ENCODE assay signal across 2 cellular contexts in the genomic region with DNA sequence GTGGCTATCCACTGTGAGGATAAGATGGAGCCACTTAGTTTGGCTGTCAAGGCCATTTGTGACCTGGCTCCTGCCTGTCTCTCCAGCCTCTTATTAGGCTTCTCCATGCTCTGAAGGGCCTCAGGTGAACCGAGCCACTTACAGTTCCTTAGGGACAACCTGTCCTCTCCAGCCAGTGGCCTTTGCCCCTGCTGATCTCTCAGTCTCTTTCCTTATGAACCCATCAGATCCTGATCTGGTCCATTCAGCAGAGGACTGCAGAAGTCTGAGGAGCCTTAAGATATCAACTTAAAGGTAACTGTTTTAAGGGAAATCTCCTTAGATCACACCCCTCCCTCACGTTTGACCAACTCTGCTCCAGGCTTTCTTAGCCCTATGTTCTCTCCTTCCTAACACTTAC.
TF ChIP-seq lines count a peak whose summit lies in the region.

No MANE protein-coding gene starts in this region.

TF ChIP-seq in neural cell, 6 proteins besides CTCF, POLR2A, EP300 and RAD21:
- TF ChIP-seq EZH2 (IDR thresholded peaks at IDR 0.05; ENCODE audit: borderline replicate concordance, insufficient read depth, low read length, poor library complexity, severe bottlenecking) (no peak), POLR2AphosphoS5 (IDR thresholded peaks at IDR 0.05) (no peak), MXI1 (conservative IDR thresholded peaks at IDR 0.05; ENCODE audit: poor library complexity, severe bottlenecking) (no peak), SMC3 (conservative IDR thresholded peaks at IDR 0.05; ENCODE audit: poor library complexity) (no peak), TAF1 (IDR thresholded peaks at IDR 0.05; ENCODE audit: low read depth) (no peak)
- TF ChIP-seq, protein P1, sequence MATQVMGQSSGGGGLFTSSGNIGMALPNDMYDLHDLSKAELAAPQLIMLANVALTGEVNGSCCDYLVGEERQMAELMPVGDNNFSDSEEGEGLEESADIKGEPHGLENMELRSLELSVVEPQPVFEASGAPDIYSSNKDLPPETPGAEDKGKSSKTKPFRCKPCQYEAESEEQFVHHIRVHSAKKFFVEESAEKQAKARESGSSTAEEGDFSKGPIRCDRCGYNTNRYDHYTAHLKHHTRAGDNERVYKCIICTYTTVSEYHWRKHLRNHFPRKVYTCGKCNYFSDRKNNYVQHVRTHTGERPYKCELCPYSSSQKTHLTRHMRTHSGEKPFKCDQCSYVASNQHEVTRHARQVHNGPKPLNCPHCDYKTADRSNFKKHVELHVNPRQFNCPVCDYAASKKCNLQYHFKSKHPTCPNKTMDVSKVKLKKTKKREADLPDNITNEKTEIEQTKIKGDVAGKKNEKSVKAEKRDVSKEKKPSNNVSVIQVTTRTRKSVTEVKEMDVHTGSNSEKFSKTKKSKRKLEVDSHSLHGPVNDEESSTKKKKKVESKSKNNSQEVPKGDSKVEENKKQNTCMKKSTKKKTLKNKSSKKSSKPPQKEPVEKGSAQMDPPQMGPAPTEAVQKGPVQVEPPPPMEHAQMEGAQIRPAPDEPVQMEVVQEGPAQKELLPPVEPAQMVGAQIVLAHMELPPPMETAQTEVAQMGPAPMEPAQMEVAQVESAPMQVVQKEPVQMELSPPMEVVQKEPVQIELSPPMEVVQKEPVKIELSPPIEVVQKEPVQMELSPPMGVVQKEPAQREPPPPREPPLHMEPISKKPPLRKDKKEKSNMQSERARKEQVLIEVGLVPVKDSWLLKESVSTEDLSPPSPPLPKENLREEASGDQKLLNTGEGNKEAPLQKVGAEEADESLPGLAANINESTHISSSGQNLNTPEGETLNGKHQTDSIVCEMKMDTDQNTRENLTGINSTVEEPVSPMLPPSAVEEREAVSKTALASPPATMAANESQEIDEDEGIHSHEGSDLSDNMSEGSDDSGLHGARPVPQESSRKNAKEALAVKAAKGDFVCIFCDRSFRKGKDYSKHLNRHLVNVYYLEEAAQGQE (IDR thresholded peaks at IDR 0.05; ENCODE audit: borderline replicate concordance): no peak
TF ChIP-seq in neural cell: peak in this region for 0.

TF ChIP-seq in WTC11, 78 proteins besides CTCF, POLR2A, EP300 and RAD21 (continued from another document):
- TF ChIP-seq, protein P2, sequence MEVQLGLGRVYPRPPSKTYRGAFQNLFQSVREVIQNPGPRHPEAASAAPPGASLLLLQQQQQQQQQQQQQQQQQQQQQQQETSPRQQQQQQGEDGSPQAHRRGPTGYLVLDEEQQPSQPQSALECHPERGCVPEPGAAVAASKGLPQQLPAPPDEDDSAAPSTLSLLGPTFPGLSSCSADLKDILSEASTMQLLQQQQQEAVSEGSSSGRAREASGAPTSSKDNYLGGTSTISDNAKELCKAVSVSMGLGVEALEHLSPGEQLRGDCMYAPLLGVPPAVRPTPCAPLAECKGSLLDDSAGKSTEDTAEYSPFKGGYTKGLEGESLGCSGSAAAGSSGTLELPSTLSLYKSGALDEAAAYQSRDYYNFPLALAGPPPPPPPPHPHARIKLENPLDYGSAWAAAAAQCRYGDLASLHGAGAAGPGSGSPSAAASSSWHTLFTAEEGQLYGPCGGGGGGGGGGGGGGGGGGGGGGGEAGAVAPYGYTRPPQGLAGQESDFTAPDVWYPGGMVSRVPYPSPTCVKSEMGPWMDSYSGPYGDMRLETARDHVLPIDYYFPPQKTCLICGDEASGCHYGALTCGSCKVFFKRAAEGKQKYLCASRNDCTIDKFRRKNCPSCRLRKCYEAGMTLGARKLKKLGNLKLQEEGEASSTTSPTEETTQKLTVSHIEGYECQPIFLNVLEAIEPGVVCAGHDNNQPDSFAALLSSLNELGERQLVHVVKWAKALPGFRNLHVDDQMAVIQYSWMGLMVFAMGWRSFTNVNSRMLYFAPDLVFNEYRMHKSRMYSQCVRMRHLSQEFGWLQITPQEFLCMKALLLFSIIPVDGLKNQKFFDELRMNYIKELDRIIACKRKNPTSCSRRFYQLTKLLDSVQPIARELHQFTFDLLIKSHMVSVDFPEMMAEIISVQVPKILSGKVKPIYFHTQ (CRISPR knock-in tag; IDR thresholded peaks at IDR 0.05): no peak
- TF ChIP-seq ZNF121 (CRISPR knock-in tag; IDR thresholded peaks at IDR 0.05) (no peak), ZNF416 (CRISPR knock-in tag; IDR thresholded peaks at IDR 0.05) (no peak), FOXJ3 (CRISPR knock-in tag; IDR thresholded peaks at IDR 0.05; ENCODE audit: borderline replicate concordance) (no peak), ZNF232 (CRISPR knock-in tag; IDR thresholded peaks at IDR 0.05) (no peak)
- TF ChIP-seq, protein P3, sequence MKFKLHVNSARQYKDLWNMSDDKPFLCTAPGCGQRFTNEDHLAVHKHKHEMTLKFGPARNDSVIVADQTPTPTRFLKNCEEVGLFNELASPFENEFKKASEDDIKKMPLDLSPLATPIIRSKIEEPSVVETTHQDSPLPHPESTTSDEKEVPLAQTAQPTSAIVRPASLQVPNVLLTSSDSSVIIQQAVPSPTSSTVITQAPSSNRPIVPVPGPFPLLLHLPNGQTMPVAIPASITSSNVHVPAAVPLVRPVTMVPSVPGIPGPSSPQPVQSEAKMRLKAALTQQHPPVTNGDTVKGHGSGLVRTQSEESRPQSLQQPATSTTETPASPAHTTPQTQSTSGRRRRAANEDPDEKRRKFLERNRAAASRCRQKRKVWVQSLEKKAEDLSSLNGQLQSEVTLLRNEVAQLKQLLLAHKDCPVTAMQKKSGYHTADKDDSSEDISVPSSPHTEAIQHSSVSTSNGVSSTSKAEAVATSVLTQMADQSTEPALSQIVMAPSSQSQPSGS (CRISPR knock-in tag; IDR thresholded peaks at IDR 0.05; ENCODE audit: borderline replicate concordance, low read depth): no peak
